Comparison of ENCODE assay signal across 10 cellular contexts in genomic region chr6:14804444-14805210, GRCh38.
DNase-seq lines count a peak whose midpoint lies in the region; ATAC-seq, FAIRE-seq and TF ChIP-seq lines count a peak whose summit lies in the region.
"Had no signal": no experiment of that assay in that cellular context is flagged by ENCODE, and none has a peak within 500 bp of the region (broad histone marks: within the 10 kb centered on the region; RNA-seq: fewer than 3 reads in every experiment).

No MANE protein-coding gene starts in this region.

- no peak overlapping the region for H3K23ac ChIP-seq in H1 (ENCODE audit: insufficient read length)

- peak overlapping the region; percentile 86; the same call in 1 of the 2 replicates for H2BK12ac ChIP-seq in H1 (ENCODE audit: low read depth, low read length)

- WGBS in H1 (ENCODE audit: extremely low coverage in 1 of 2, insufficient coverage in 1 of 2, insufficient read length in 1 of 2, insufficient replicate concordance in 2 of 2, low coverage in 1 of 2, low lambda C conversion rate in 2 of 2, missing lambda C conversion rate in 1 of 2), 2 experiments: 94% methylated on average over 20 of the region's 20 CpGs; no CpG with 5 or more reads in 1 of the 2 experiments

- H3K27ac Mint-ChIP-seq in nephron progenitor cell (no peak overlapping the region), T-cell (no peak overlapping the region)

- H3K9me3 ChIP-seq in H1 (ENCODE audit: insufficient read depth in 2 of 2, low read depth in 1 of 2, low read length in 1 of 2): peaks cover 14% of the 10 kb centered on the region in 2 experiments

- no peaks in the 10 kb centered on the region for H3K79me2 ChIP-seq in H1 (ENCODE audit: control insufficient read depth in 1 of 2, insufficient read depth in 2 of 2, low read length in 2 of 2)

- H2BK20ac ChIP-seq in H1 (ENCODE audit: low read length): no peak overlapping the region

- H3K79me1 ChIP-seq in H1 (ENCODE audit: low read depth, low read length): no peaks in the 10 kb centered on the region

- H3K4me1 Mint-ChIP-seq in nephron progenitor cell: peaks cover 27% of the 10 kb centered on the region
- peaks cover 0 to 3% (median 0%) of the 10 kb centered on the region in 3 donors for H3K4me1 Mint-ChIP-seq in T-cell

- H4K8ac ChIP-seq in H1 (ENCODE audit: extremely low read depth, insufficient read depth, low read length): peak overlapping the region; percentile 60

- no peak overlapping the region for H4K5ac ChIP-seq in H1 (ENCODE audit: insufficient read length, low read depth, low read length)

- H3K9me3 Mint-ChIP-seq in nephron progenitor cell (peaks cover 29% of the 10 kb centered on the region), T-cell (peaks cover 0 to 4% (median 0%) of the 10 kb centered on the region in 3 donors)

- no peak overlapping the region for H2BK5ac ChIP-seq in H1 (ENCODE audit: low read depth, low read length)

- TF ChIP-seq EP300 in H1 (IDR thresholded peaks at IDR 0.05; ENCODE audit: borderline replicate concordance in 1 of 2, low read depth in 2 of 2, low read length in 2 of 2): no peak

- H3K4me3 Mint-ChIP-seq in nephron progenitor cell (no peak overlapping the region), T-cell (no peak overlapping the region)

- peaks cover 0 to 5% (median 3%) of the 10 kb centered on the region in 4 experiments; a peak in 3 of 7 replicates for H3K27me3 ChIP-seq in H1 (replicated peaks in 1 of 4; ENCODE audit: control insufficient read depth in 3 of 4, extremely low read depth in 1 of 4, insufficient read depth in 3 of 4, low read length in 3 of 4)

- H4K91ac ChIP-seq in H1 (replicated peaks; ENCODE audit: insufficient read length, low read length): no peak overlapping the region

- TF ChIP-seq POLR2A in H1 (IDR thresholded peaks at IDR 0.05; ENCODE audit: control extremely low read depth in 1 of 2, low read depth in 2 of 2, low read length in 2 of 2): no peak

- peaks cover 3% of the 10 kb centered on the region for H3K27me3 Mint-ChIP-seq in nephron progenitor cell (ENCODE audit: low read depth, poor library complexity)
- H3K27me3 Mint-ChIP-seq in T-cell: peaks cover 2 to 6% of the 10 kb centered on the region in 2 donors

- H3K4me2 ChIP-seq in H1 (ENCODE audit: insufficient read depth in 1 of 2, low read depth in 2 of 2, low read length in 2 of 2): no peak overlapping the region

- no peak overlapping the region for H3K14ac ChIP-seq in H1 (ENCODE audit: insufficient read length)

- no peaks in the 10 kb centered on the region for H4K20me1 ChIP-seq in H1 (replicated peaks in 1 of 2; ENCODE audit: control insufficient read depth in 1 of 2, insufficient read depth in 2 of 2, low read length in 2 of 2)

- no peak overlapping the region for H2BK120ac ChIP-seq in H1 (replicated peaks; ENCODE audit: low read depth, low read length)

- CTCF ChIA-PET in H1 (lab: Charles Lee; ENCODE audit: partially characterized antibody): interaction anchor here (1.0 kb wide), 1 partner anchor 64 kb away, joined by 3 read pairs; no protein-coding TSS in a partner anchor
- CTCF ChIA-PET in T-cell (lab: Charles Lee): no interaction called here

- H3K36me3 Mint-ChIP-seq in nephron progenitor cell (ENCODE audit: low read depth): peaks cover 13% of the 10 kb centered on the region
- H3K36me3 Mint-ChIP-seq in T-cell: no peaks in the 10 kb centered on the region

- H2AK5ac ChIP-seq in H1 (ENCODE audit: low read depth, low read length): no peak overlapping the region

- TF ChIP-seq RAD21 in H1 (IDR thresholded peaks at IDR 0.05 in 1 of 2, conservative IDR thresholded peaks at IDR 0.05 in 1 of 2; ENCODE audit: low read depth in 2 of 2, low read length in 2 of 2): no peak

- FAIRE-seq in H1 (lab: Jason Lieb, UNC) (no peak), HTR-8/SVneo (lab: Jason Lieb, UNC) (no peak)

- ATAC-seq in T-cell (replicated peaks in 1 of 4) (no peak), GM21786 (IDR thresholded peaks at IDR 0.05; ENCODE audit: unreplicated experiment) (no peak)
- ATAC-seq: HCT116 had no signal

- POLR2A ChIA-PET in H1 (lab: Charles Lee; ENCODE audit: partially characterized antibody) (interaction anchor here (0.6 kb wide), 1 partner anchor 174 kb away, joined by 3 read pairs; no protein-coding TSS in a partner anchor), T-cell (lab: Charles Lee) (no interaction called here)

- no peaks in the 10 kb centered on the region for H3K36me3 ChIP-seq in H1 (ENCODE audit: control insufficient read depth in 2 of 4, insufficient read depth in 4 of 4, low read length in 3 of 4)

- H3K4ac ChIP-seq in H1 (replicated peaks; ENCODE audit: insufficient read length, low read depth, low read length): peak overlapping the region; percentile 36

- H3K56ac ChIP-seq in H1 (replicated peaks; ENCODE audit: insufficient read length, low read depth, low read length): no peak overlapping the region

- H3K23me2 ChIP-seq in H1 (ENCODE audit: low read depth, low read length): no peaks in the 10 kb centered on the region; the same call in 1 of the 2 replicates

- no peak overlapping the region for H3K4me3 ChIP-seq in H1 (ENCODE audit: extremely low read depth in 1 of 4, insufficient read depth in 2 of 4, low read depth in 3 of 4, low read length in 4 of 4)

- no peak overlapping the region for H3K9ac ChIP-seq in H1 (replicated peaks in 1 of 4; ENCODE audit: extremely low read depth in 1 of 4, low read depth in 3 of 4, low read length in 3 of 4)

- peaks cover 0 to 3% (median 0%) of the 10 kb centered on the region in 4 experiments; a peak in 1 of 7 replicates for H3K4me1 ChIP-seq in H1 (replicated peaks in 1 of 4; ENCODE audit: control insufficient read depth in 3 of 4, insufficient read depth in 4 of 4, low read length in 3 of 4)

- H2BK15ac ChIP-seq in H1 (ENCODE audit: low read length): peak overlapping the region; percentile 46; the same call in 1 of the 2 replicates

- DNase-seq in SHP77 (lab: John Stamatoyannopoulos, UW) (peak; percentile 6 to 46), SHP77 treated with DMSO at 0.1 percent for 48 hours (lab: John Stamatoyannopoulos, UW) (no peak), H1 (ENCODE audit: low read depth in 1 of 2, low spot score in 2 of 2) (no peak), medulla oblongata (ENCODE audit: extremely low spot score) (peak; percentile 91), nephron progenitor cell (no peak), T-cell (no peak), HTR-8/SVneo (ENCODE audit: insufficient read length, low spot score) (no peak)
- DNase-seq: effector CD8-positive, alpha-beta T cell had no signal

- H2AFZ ChIP-seq in H1 (ENCODE audit: low read length): no peak overlapping the region

- H3K27ac ChIP-seq in H1 (ENCODE audit: low read depth, low read length): no peak overlapping the region

- H3K18ac ChIP-seq in H1 (ENCODE audit: extremely low read depth, low read length): no peak overlapping the region

- TF ChIP-seq CTCF in H1 (IDR thresholded peaks at IDR 0.05; ENCODE audit: control extremely low read depth in 1 of 3, insufficient read depth in 1 of 3, low read depth in 1 of 3, low read length in 3 of 3): no peak
- TF ChIP-seq CTCF in nephron progenitor cell (IDR thresholded peaks at IDR 0.05): no peak

TF ChIP-seq in H1, 55 proteins besides CTCF, POLR2A, EP300 and RAD21:
- TF ChIP-seq, protein P1, sequence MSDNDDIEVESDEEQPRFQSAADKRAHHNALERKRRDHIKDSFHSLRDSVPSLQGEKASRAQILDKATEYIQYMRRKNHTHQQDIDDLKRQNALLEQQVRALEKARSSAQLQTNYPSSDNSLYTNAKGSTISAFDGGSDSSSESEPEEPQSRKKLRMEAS (IDR thresholded peaks at IDR 0.05): peak; percentile 95
- TF ChIP-seq EZH2 (IDR thresholded peaks at IDR 0.05; ENCODE audit: low read depth, low read length, severe bottlenecking) (no peak), TEAD4 (IDR thresholded peaks at IDR 0.05; ENCODE audit: low read depth, low read length) (no peak)
- TF ChIP-seq, protein P2, sequence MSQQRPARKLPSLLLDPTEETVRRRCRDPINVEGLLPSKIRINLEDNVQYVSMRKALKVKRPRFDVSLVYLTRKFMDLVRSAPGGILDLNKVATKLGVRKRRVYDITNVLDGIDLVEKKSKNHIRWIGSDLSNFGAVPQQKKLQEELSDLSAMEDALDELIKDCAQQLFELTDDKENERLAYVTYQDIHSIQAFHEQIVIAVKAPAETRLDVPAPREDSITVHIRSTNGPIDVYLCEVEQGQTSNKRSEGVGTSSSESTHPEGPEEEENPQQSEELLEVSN (IDR thresholded peaks at IDR 0.05): peak; percentile 89

Comparison
In these comparisons a context has a peak if more than half of its experiments do, and no peak if none do; other contexts are left out.
1. DNase-seq: peak in SHP77 (2 of 2) and medulla oblongata (single experiment); none in SHP77 treated with DMSO at 0.1 percent for 48 hours (single experiment), H1 (0 of 2), nephron progenitor cell (single experiment), T-cell (0 of 34) and HTR-8/SVneo (single experiment).